In the genomic region with DNA sequence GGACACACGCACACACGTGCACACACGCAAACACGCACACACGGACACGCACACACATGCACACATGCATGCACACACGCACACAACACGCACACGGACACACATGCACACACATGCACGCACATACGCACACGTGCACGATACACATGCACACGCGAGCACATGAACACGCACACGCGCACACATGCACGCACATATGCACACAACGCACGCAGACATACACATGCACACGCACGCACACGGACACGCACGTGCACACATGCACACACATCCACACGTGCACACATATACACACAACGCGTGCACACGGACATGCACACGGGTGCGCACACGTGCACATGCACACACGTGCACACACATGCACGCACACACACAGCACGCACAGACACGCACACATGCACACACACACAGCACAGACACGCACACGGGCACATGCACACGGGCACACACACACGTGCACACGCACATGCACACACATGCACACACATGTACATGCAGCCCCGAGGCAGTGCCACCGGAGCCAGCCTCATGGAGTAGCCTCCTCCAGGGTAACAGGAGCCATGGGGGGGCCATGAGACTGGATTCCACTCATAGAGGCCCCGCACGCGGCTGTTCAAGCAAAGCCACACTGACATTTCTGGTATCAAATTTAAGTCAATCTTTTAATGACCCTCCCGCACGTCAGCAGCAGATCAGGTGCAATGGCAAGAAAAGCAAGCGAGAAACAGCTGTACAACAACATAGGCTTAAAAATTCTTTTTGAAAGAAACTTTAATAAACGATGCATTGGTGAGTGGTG, we compare ENCODE assay signal across 2 cellular contexts.
TF ChIP-seq lines count a peak whose summit lies in the region.

No MANE protein-coding gene starts in this region.

TF ChIP-seq in GM12891, 5 proteins besides CTCF, POLR2A, EP300 and RAD21:
- no peak for TF ChIP-seq SPI1 (IDR thresholded peaks at IDR 0.05; ENCODE audit: low read depth, low read length)
- TF ChIP-seq POU2F2 (IDR thresholded peaks at IDR 0.05; ENCODE audit: low read depth, low read length): no peak
- no peak for TF ChIP-seq POLR2AphosphoS5 (IDR thresholded peaks at IDR 0.05; ENCODE audit: low read depth, low read length)
- TF ChIP-seq PAX5 (IDR thresholded peaks at IDR 0.05; ENCODE audit: insufficient read depth, low read length, severe bottlenecking): no peak
- no peak for TF ChIP-seq TAF1 (IDR thresholded peaks at IDR 0.05; ENCODE audit: low read depth, low read length)

TF ChIP-seq in H1, 55 proteins besides CTCF, POLR2A, EP300 and RAD21:
- 0 out of 2 replicates have a peak, but pooled peaks have one; percentile 3 for TF ChIP-seq JUN (IDR thresholded peaks at IDR 0.05; ENCODE audit: low read depth, low read length)
- no peak for TF ChIP-seq MAFK (IDR thresholded peaks at IDR 0.05; ENCODE audit: low read depth, low read length)
